11 cellular contexts compared by ENCODE assay signal in genomic region chr11:35013514-35014191, GRCh38.
DNase-seq lines count a peak whose midpoint lies in the region; ATAC-seq, FAIRE-seq and TF ChIP-seq lines count a peak whose summit lies in the region.
"Had no signal": no experiment of that assay in that cellular context is flagged by ENCODE, and none has a peak within 500 bp of the region (broad histone marks: within the 10 kb centered on the region; RNA-seq: fewer than 3 reads in every experiment).

No MANE protein-coding gene starts in this region.

- peaks cover 27% of the 10 kb centered on the region for H3K4me1 ChIP-seq in astrocyte (ENCODE audit: insufficient read depth, low read length)
- peaks cover 3 to 23% (median 13%) of the 10 kb centered on the region in 5 donors for H3K4me1 ChIP-seq in subcutaneous abdominal adipose tissue (ENCODE audit: control insufficient read depth in 5 of 5, insufficient read depth in 5 of 5, low read length in 5 of 5)
- H3K4me1 ChIP-seq: BLaER1 had no signal

- no peaks in the 10 kb centered on the region for H3K9me3 ChIP-seq in astrocyte (ENCODE audit: insufficient read depth, low read depth, low read length)
- H3K9me3 ChIP-seq in subcutaneous abdominal adipose tissue (ENCODE audit: control insufficient read depth in 5 of 5, low read length in 5 of 5), result no peaks in the 10 kb centered on the region
- H3K9me3 ChIP-seq: BLaER1 had no signal

- peak overlapping the region; percentile 65 for H3K4me2 ChIP-seq in astrocyte (ENCODE audit: low read length)
- H3K4me2 ChIP-seq: BLaER1 had no signal

- H3K9me3 Mint-ChIP-seq in astrocyte (ENCODE audit: unreplicated experiment), result no peaks in the 10 kb centered on the region

- no peaks in the 10 kb centered on the region for H3K27me3 ChIP-seq in astrocyte (ENCODE audit: insufficient read depth, low read length)
- H3K27me3 ChIP-seq in subcutaneous abdominal adipose tissue (ENCODE audit: control insufficient read depth in 5 of 5, insufficient read depth in 4 of 5, low read length in 5 of 5), result no peaks in the 10 kb centered on the region
- H3K27me3 ChIP-seq: BLaER1 had no signal

- H3K9ac ChIP-seq in astrocyte (ENCODE audit: low read length) (peak overlapping the region; percentile 58), subcutaneous abdominal adipose tissue (ENCODE audit: low read length in 5 of 5) (no peak overlapping the region)
- H3K9ac ChIP-seq: BLaER1 had no signal

- TF ChIP-seq CTCF in astrocyte (IDR thresholded peaks at IDR 0.05; ENCODE audit: insufficient read depth, low read depth, low read length), result no peak
- no peak for TF ChIP-seq CTCF in coronary artery (IDR thresholded peaks at IDR 0.05)

- H3K36me3 ChIP-seq in astrocyte (ENCODE audit: insufficient read depth, low read length) (no peaks in the 10 kb centered on the region), subcutaneous abdominal adipose tissue (ENCODE audit: control insufficient read depth in 5 of 5, insufficient read depth in 5 of 5, low read length in 5 of 5) (no peaks in the 10 kb centered on the region)
- H3K36me3 ChIP-seq: BLaER1 had no signal

- H4K20me1 ChIP-seq in astrocyte (ENCODE audit: insufficient read depth, low read length), result no peaks in the 10 kb centered on the region
- H4K20me1 ChIP-seq: BLaER1 had no signal

- peak; percentile 34 for DNase-seq in activated naive CD4-positive, alpha-beta T cell treated with Interleukin-2 at 50 U/mL for 16 hours
- no peak for DNase-seq in activated naive CD4-positive, alpha-beta T cell (lab: John Stamatoyannopoulos, UW)
- DNase-seq in astrocyte (ENCODE audit: low read depth), result no peak
- no peak for DNase-seq in coronary artery (ENCODE audit: low spot score)
- DNase-seq in cortex of kidney (lab: John Stamatoyannopoulos, UW), result no peak
- DNase-seq in epidermal melanocyte (ENCODE audit: insufficient read length, low spot score), result no peak
- DNase-seq: head of caudate nucleus had no signal

- peak overlapping the region; percentile 1 for H3K27ac Mint-ChIP-seq in astrocyte (ENCODE audit: unreplicated experiment)

- H3K27me3 Mint-ChIP-seq in astrocyte (ENCODE audit: low read depth, unreplicated experiment), result no peaks in the 10 kb centered on the region

- FAIRE-seq in astrocyte (lab: Jason Lieb, UNC), result no peak
- FAIRE-seq: TTC549 had no signal

- no peaks in the 10 kb centered on the region for H3K79me2 ChIP-seq in astrocyte (ENCODE audit: insufficient read depth, low read length)

- no peaks in the 10 kb centered on the region for H3K4me1 Mint-ChIP-seq in astrocyte (ENCODE audit: low read depth, unreplicated experiment)

- H2AFZ ChIP-seq in astrocyte (ENCODE audit: low read depth, low read length), result no peak overlapping the region

- H3K4me3 ChIP-seq in astrocyte (ENCODE audit: insufficient read depth, low read depth, low read length) (no peak overlapping the region), subcutaneous abdominal adipose tissue (ENCODE audit: low read depth in 1 of 5, low read length in 5 of 5) (no peak overlapping the region), coronary artery (no peak overlapping the region)
- H3K4me3 ChIP-seq: BLaER1 had no signal

- H3K36me3 Mint-ChIP-seq in astrocyte (ENCODE audit: low read depth, unreplicated experiment), result no peaks in the 10 kb centered on the region

- peak; percentile 45 for ATAC-seq in HG03439 (IDR thresholded peaks at IDR 0.05; ENCODE audit: unreplicated experiment)

- H3K27ac ChIP-seq in astrocyte (ENCODE audit: low read depth, low read length) (peak overlapping the region; percentile 82), subcutaneous abdominal adipose tissue (ENCODE audit: low read depth, low read length) (peak overlapping the region; percentile 42), coronary artery (no peak overlapping the region)
- H3K27ac ChIP-seq: BLaER1 had no signal

- H3K4me3 Mint-ChIP-seq in astrocyte (ENCODE audit: unreplicated experiment), result no peak overlapping the region

Comparison
In these comparisons a context has a peak if more than half of its experiments do, and no peak if none do; other contexts are left out.
1. H3K27ac ChIP-seq: peak in astrocyte (single experiment) and subcutaneous abdominal adipose tissue (single experiment); none in coronary artery (0 of 2).